Comparison of ENCODE assay signal across 29 cellular contexts in genomic region chr3:24437326-24437725, GRCh38.
"Had no signal": no experiment of that assay in that cellular context is flagged by ENCODE, and none has a peak within 500 bp of the region (broad histone marks: within the 10 kb centered on the region; RNA-seq: fewer than 3 reads in every experiment).

No MANE protein-coding gene starts in this region.

- H3K27ac ChIP-seq: coronary artery, esophagus squamous epithelium, heart left ventricle, neural progenitor cell, parathyroid adenoma, right atrium auricular region, sigmoid colon, stomach, thyroid gland had no signal

- H3K36me3 ChIP-seq: esophagus squamous epithelium, heart left ventricle, neural progenitor cell, right atrium auricular region, sigmoid colon, stomach, thyroid gland had no signal

- H3K4me1 Mint-ChIP-seq: memory B cell; mesothelial cell of epicardium; neural progenitor cell; stimulated activated effector memory CD8-positive, alpha-beta T cell treated with anti-CD3 and anti-CD28 coated beads, Interleukin-12 subunit alpha, Interleukin-12 subunit beta, amount 100 ng/mL, for 72 hours had no signal

- H3K4me3 ChIP-seq: coronary artery, esophagus squamous epithelium, heart left ventricle, lung, mucosa of descending colon, neural progenitor cell, right atrium auricular region, sigmoid colon, stomach, thyroid gland had no signal

- FAIRE-seq: endometrium, frontal cortex, islet of Langerhans, urothelium cell line had no signal

- H3K9me3 ChIP-seq: esophagus squamous epithelium, heart left ventricle, mucosa of descending colon, right atrium auricular region, sigmoid colon, stomach, thyroid gland had no signal

- DNase-seq: central memory CD4-positive, alpha-beta T cell; dermis blood vessel endothelial cell; effector memory CD8-positive, alpha-beta T cell; erythroblast; esophagus squamous epithelium; heart left ventricle; hippocampal formation; mucosa of descending colon; naive B cell; sigmoid colon; stimulated activated CD4-positive, alpha-beta T cell treated with anti-CD3 and anti-CD28 coated beads, Interleukin-2, amount 100 ng/mL, for 24 hours; stimulated activated CD4-positive, alpha-beta T cell treated with anti-CD3 and anti-CD28 coated beads, Interleukin-4, amount 100 ng/mL, for 24 hours; stimulated activated naive CD4-positive, alpha-beta T cell treated with Interleukin-2 at 50 U/mL for 16 hours; stomach; thyroid gland had no signal

- H3K9ac ChIP-seq: neural progenitor cell, parathyroid adenoma had no signal

- H3K36me3 Mint-ChIP-seq: memory B cell; mesothelial cell of epicardium; naive B cell; natural killer cell treated with Interleukin-12 subunit alpha and Interleukin-12 subunit beta and Interleukin-15 and Interleukin-18, amount 100 ng/mL, for 72 hours; neural progenitor cell; stimulated activated effector memory CD8-positive, alpha-beta T cell treated with anti-CD3 and anti-CD28 coated beads, Interleukin-12 subunit alpha, Interleukin-12 subunit beta, amount 100 ng/mL, for 72 hours had no signal

- H3K4me1 ChIP-seq: esophagus squamous epithelium, neural progenitor cell, parathyroid adenoma, thyroid gland had no signal

- H3K27me3 Mint-ChIP-seq: effector memory CD8-positive, alpha-beta T cell; natural killer cell treated with Interleukin-12 subunit alpha and Interleukin-12 subunit beta and Interleukin-15 and Interleukin-18, amount 100 ng/mL, for 72 hours had no signal

- H3K4me3 Mint-ChIP-seq: effector memory CD8-positive, alpha-beta T cell; memory B cell; mesothelial cell of epicardium; naive B cell; natural killer cell treated with Interleukin-12 subunit alpha and Interleukin-12 subunit beta and Interleukin-15 and Interleukin-18, amount 100 ng/mL, for 72 hours; neural progenitor cell; stimulated activated effector memory CD8-positive, alpha-beta T cell treated with anti-CD3 and anti-CD28 coated beads, Interleukin-12 subunit alpha, Interleukin-12 subunit beta, amount 100 ng/mL, for 72 hours had no signal

- H3K9me3 Mint-ChIP-seq: memory B cell, mesothelial cell of epicardium, naive B cell, neural progenitor cell had no signal

- H3K27ac Mint-ChIP-seq: effector memory CD8-positive, alpha-beta T cell; memory B cell; mesothelial cell of epicardium; naive B cell; natural killer cell treated with Interleukin-12 subunit alpha and Interleukin-12 subunit beta and Interleukin-15 and Interleukin-18, amount 100 ng/mL, for 72 hours; neural progenitor cell; progenitor cell of endocrine pancreas; stimulated activated effector memory CD8-positive, alpha-beta T cell treated with anti-CD3 and anti-CD28 coated beads, Interleukin-12 subunit alpha, Interleukin-12 subunit beta, amount 100 ng/mL, for 72 hours had no signal
